Comparison of ENCODE assay signal across 1 cellular context in the genomic region with DNA sequence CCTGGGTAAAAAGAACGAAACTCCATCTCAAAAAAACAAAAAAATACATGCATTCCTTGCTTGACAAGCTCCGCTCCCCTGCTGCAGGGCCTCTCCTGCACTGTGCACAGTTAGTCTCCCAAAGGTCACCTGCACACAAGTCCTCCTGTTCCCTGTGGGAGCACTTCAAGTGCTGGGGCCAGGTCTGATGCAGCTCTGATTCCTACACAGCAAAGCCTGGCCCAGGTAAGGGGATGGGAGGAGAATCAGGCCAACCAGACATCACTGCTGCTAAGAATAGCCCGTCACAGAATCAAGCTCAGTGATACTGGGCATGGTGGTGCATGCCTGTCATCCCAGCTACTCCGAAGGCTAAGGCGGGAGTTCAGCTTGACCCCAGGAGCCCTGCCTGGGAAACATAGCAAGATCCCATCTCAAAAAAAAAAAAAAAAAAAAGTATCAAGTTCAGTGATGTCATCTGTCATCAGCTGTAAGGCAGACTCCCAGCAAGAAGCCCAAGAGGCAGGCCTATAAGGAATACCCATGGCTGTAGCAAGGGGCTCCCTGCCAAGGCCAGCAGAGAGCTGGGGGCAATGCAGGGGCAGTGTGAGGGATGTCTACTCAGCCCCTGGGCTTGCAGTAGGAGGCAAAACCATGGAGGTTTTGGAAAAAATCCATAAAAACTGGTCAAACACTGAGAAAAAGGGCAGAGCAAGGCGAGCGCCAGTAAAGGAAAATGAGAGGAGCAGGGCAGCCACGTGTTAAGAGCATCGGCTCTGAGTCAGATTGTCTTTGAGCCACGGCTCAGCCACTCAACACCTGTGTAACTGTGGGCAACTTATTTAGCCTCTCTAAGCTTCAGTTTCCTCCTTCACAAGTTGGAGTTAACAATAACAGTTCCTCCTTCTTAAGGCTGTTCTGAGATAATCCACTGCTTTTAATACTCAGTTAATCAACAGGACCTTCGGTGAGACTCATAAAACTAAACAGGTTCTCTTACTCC.
TF ChIP-seq lines count a peak whose summit lies in the region.

No MANE protein-coding gene starts in this region.

TF ChIP-seq in WTC11, 78 proteins besides CTCF, POLR2A, EP300 and RAD21 (continued from another document):
- TF ChIP-seq, protein P1, sequence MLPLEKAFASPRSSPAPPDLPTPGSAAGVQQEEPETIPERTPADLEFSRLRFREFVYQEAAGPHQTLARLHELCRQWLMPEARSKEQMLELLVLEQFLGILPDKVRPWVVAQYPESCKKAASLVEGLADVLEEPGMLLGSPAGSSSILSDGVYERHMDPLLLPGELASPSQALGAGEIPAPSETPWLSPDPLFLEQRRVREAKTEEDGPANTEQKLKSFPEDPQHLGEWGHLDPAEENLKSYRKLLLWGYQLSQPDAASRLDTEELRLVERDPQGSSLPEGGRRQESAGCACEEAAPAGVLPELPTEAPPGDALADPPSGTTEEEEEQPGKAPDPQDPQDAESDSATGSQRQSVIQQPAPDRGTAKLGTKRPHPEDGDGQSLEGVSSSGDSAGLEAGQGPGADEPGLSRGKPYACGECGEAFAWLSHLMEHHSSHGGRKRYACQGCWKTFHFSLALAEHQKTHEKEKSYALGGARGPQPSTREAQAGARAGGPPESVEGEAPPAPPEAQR (CRISPR knock-in tag; IDR thresholded peaks at IDR 0.05): no peak
- TF ChIP-seq NR3C1 (CRISPR knock-in tag; conservative IDR thresholded peaks at IDR 0.05; ENCODE audit: low read depth) (no peak), IRF2 (CRISPR knock-in tag; IDR thresholded peaks at IDR 0.05; ENCODE audit: borderline replicate concordance, low read depth) (no peak), CBFB (CRISPR knock-in tag; IDR thresholded peaks at IDR 0.05; ENCODE audit: low read depth) (no peak), MYBL2 (CRISPR knock-in tag; IDR thresholded peaks at IDR 0.05) (no peak), TEAD4 (CRISPR knock-in tag; IDR thresholded peaks at IDR 0.05) (no peak), EMX1 (CRISPR knock-in tag; IDR thresholded peaks at IDR 0.05) (no peak), RORB (CRISPR knock-in tag; IDR thresholded peaks at IDR 0.05) (no peak), NFE2L1 (CRISPR knock-in tag; IDR thresholded peaks at IDR 0.05) (no peak)
- TF ChIP-seq, protein P2, sequence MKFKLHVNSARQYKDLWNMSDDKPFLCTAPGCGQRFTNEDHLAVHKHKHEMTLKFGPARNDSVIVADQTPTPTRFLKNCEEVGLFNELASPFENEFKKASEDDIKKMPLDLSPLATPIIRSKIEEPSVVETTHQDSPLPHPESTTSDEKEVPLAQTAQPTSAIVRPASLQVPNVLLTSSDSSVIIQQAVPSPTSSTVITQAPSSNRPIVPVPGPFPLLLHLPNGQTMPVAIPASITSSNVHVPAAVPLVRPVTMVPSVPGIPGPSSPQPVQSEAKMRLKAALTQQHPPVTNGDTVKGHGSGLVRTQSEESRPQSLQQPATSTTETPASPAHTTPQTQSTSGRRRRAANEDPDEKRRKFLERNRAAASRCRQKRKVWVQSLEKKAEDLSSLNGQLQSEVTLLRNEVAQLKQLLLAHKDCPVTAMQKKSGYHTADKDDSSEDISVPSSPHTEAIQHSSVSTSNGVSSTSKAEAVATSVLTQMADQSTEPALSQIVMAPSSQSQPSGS (CRISPR knock-in tag; IDR thresholded peaks at IDR 0.05; ENCODE audit: borderline replicate concordance, low read depth): no peak
- TF ChIP-seq, protein P3, sequence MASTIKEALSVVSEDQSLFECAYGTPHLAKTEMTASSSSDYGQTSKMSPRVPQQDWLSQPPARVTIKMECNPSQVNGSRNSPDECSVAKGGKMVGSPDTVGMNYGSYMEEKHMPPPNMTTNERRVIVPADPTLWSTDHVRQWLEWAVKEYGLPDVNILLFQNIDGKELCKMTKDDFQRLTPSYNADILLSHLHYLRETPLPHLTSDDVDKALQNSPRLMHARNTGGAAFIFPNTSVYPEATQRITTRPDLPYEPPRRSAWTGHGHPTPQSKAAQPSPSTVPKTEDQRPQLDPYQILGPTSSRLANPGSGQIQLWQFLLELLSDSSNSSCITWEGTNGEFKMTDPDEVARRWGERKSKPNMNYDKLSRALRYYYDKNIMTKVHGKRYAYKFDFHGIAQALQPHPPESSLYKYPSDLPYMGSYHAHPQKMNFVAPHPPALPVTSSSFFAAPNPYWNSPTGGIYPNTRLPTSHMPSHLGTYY (CRISPR knock-in tag; IDR thresholded peaks at IDR 0.05): no peak
- TF ChIP-seq, protein P4, sequence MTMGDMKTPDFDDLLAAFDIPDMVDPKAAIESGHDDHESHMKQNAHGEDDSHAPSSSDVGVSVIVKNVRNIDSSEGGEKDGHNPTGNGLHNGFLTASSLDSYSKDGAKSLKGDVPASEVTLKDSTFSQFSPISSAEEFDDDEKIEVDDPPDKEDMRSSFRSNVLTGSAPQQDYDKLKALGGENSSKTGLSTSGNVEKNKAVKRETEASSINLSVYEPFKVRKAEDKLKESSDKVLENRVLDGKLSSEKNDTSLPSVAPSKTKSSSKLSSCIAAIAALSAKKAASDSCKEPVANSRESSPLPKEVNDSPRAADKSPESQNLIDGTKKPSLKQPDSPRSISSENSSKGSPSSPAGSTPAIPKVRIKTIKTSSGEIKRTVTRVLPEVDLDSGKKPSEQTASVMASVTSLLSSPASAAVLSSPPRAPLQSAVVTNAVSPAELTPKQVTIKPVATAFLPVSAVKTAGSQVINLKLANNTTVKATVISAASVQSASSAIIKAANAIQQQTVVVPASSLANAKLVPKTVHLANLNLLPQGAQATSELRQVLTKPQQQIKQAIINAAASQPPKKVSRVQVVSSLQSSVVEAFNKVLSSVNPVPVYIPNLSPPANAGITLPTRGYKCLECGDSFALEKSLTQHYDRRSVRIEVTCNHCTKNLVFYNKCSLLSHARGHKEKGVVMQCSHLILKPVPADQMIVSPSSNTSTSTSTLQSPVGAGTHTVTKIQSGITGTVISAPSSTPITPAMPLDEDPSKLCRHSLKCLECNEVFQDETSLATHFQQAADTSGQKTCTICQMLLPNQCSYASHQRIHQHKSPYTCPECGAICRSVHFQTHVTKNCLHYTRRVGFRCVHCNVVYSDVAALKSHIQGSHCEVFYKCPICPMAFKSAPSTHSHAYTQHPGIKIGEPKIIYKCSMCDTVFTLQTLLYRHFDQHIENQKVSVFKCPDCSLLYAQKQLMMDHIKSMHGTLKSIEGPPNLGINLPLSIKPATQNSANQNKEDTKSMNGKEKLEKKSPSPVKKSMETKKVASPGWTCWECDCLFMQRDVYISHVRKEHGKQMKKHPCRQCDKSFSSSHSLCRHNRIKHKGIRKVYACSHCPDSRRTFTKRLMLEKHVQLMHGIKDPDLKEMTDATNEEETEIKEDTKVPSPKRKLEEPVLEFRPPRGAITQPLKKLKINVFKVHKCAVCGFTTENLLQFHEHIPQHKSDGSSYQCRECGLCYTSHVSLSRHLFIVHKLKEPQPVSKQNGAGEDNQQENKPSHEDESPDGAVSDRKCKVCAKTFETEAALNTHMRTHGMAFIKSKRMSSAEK (CRISPR knock-in tag; IDR thresholded peaks at IDR 0.05; ENCODE audit: borderline replicate concordance): no peak
- TF ChIP-seq, protein P5, sequence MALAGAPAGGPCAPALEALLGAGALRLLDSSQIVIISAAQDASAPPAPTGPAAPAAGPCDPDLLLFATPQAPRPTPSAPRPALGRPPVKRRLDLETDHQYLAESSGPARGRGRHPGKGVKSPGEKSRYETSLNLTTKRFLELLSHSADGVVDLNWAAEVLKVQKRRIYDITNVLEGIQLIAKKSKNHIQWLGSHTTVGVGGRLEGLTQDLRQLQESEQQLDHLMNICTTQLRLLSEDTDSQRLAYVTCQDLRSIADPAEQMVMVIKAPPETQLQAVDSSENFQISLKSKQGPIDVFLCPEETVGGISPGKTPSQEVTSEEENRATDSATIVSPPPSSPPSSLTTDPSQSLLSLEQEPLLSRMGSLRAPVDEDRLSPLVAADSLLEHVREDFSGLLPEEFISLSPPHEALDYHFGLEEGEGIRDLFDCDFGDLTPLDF (CRISPR knock-in tag; IDR thresholded peaks at IDR 0.05): no peak
